ENCODE assay signal across 8 cellular contexts in the genomic region with DNA sequence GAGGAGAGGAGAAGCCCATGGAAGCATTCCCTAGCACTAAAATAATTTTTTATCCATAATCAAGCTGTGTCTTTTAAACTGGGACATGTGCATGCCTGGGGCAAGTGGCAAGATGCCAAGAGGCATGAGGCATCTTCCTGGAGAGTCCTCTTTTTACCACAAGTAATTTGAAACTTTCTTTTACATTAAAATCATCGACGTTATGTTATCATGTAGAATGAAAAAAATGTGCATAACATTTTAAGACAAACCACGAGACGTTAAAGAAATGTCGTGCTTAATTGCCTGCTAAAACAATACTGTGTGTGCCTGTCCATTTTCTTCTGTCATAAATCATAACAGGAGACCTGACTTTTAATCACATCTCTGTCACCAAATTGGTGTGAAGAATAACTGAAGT. TPM values are rescaled to one million over a fixed set of nuclear protein-coding genes. Genes with fewer than 3 reads are reported as not detected.
DNase-seq lines count a peak whose midpoint lies in the region; ATAC-seq, FAIRE-seq and TF ChIP-seq lines count a peak whose summit lies in the region.
"Had no signal": no experiment of that assay in that cellular context is flagged by ENCODE, and none has a peak within 500 bp of the region (broad histone marks: within the 10 kb centered on the region; RNA-seq: fewer than 3 reads in every experiment).

No MANE protein-coding gene starts in this region.

- no peaks in the 10 kb centered on the region for H3K36me3 ChIP-seq in bronchial epithelial cell (ENCODE audit: control insufficient read depth, insufficient read depth, low read length)

- peaks cover 4% of the 10 kb centered on the region for H3K9me3 Mint-ChIP-seq in osteocyte (ENCODE audit: unreplicated experiment)

- H3K27ac Mint-ChIP-seq in osteocyte (ENCODE audit: unreplicated experiment): peak overlapping the region; percentile 50

- TF ChIP-seq CTCF in bronchial epithelial cell (IDR thresholded peaks at IDR 0.05; ENCODE audit: insufficient read depth, low read length, severe bottlenecking) (no peak), osteocyte (IDR thresholded peaks at IDR 0.05) (no peak)

- peak; percentile 46 for DNase-seq in G401 (ENCODE audit: low spot score)
- peak; percentile 53 for DNase-seq in NCI-H146 (lab: John Stamatoyannopoulos, UW)
- DNase-seq in bronchial epithelial cell (ENCODE audit: low read depth): peak; percentile 88
- peak; percentile 93 for DNase-seq in osteocyte (ENCODE audit: extremely low spot score, unreplicated experiment)
- DNase-seq in activated gamma-delta T cell (lab: John Stamatoyannopoulos, UW): no peak
- no peak for DNase-seq in stimulated activated CD4-positive, alpha-beta T cell treated with anti-CD3 and anti-CD28 coated beads, Interleukin-15, amount 100 ng/mL, for 24 hours

- H3K27me3 ChIP-seq in bronchial epithelial cell (ENCODE audit: control insufficient read depth, insufficient read depth, low read length): peaks cover 2% of the 10 kb centered on the region

- no peak for FAIRE-seq in bronchial epithelial cell (lab: Jason Lieb, UNC)

- peaks cover 35% of the 10 kb centered on the region for H3K4me1 Mint-ChIP-seq in osteocyte (ENCODE audit: unreplicated experiment)

- peaks cover 5% of the 10 kb centered on the region for H3K36me3 Mint-ChIP-seq in osteocyte (ENCODE audit: unreplicated experiment)

- H3K4me3 Mint-ChIP-seq in osteocyte (ENCODE audit: unreplicated experiment): no peak overlapping the region

- ATAC-seq in GM19463 (IDR thresholded peaks at IDR 0.05; ENCODE audit: unreplicated experiment): no peak

- in situ Hi-C loops in G401 (cut with HindIII; ENCODE audit: low sequenced_read_pairs): no loop called here

- no peak overlapping the region for H3K4me3 ChIP-seq in bronchial epithelial cell (ENCODE audit: low read depth, low read length)

- H3K27me3 Mint-ChIP-seq in osteocyte (ENCODE audit: unreplicated experiment): peaks cover 18% of the 10 kb centered on the region

RNA-seq across cellular contexts. Expression of a gene that starts 1.5 kb away (rescaled TPM):
- 0.10 and 0.68 TPM in 2 replicates for total RNA-seq in G401 (2014; rRNA removed; shearing (Covaris generic))
- total RNA-seq in bronchial epithelial cell (not detected in 2 replicates), osteocyte (0.70 and 0.86 TPM in 2 replicates)
- total RNA-seq: T-helper 1 cell treated with Interleukin-12 subunit alpha and Interleukin-12 subunit beta and Interleukin-4 antibody, amounts not matched to agents 30 ng/mL and 1 ng/mL, for 36 hours had no signal

RNA-seq across cellular contexts. Expression of a gene that starts 5.2 kb away (rescaled TPM):
- total RNA-seq in G401 (2014; rRNA removed; shearing (Covaris generic)): 0.12 and 1.1 TPM in 2 replicates
- not detected in 2 replicates for total RNA-seq in bronchial epithelial cell
- not detected in 2 replicates for total RNA-seq in osteocyte

Comparison
In these comparisons a context has a peak if more than half of its experiments do, and no peak if none do; other contexts are left out.
1. DNase-seq: peak in G401 (single experiment), NCI-H146 (single experiment), bronchial epithelial cell (single experiment) and osteocyte (single experiment); none in activated gamma-delta T cell (single experiment) and stimulated activated CD4-positive, alpha-beta T cell treated with anti-CD3 and anti-CD28 coated beads, Interleukin-15, amount 100 ng/mL, for 24 hours (single experiment).